ENCODE assay signal across 22 cellular contexts in the genomic region with DNA sequence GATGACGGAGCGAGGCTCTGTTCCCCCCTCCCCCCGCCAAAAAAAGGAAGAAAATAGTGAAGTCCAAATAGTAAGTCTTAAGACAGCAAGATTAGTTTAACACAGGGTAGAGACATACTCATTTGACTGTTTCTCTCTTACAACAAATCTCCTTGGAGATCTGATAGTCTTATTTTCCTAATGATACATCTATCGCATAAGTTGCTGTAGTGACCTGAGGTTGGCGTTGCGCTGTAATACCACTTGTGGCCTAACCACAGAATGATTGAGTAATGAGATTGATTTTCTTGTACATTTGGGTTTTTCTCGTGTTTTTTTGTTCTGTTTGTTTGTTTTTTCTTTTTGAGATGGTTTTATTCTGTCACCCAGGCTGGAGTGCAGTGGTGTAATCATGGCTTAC. TPM values are rescaled to one million over a fixed set of nuclear protein-coding genes. Genes with fewer than 3 reads are reported as not detected.
DNase-seq lines count a peak whose midpoint lies in the region; ATAC-seq, FAIRE-seq and TF ChIP-seq lines count a peak whose summit lies in the region.
"Had no signal": no experiment of that assay in that cellular context is flagged by ENCODE, and none has a peak within 500 bp of the region (broad histone marks: within the 10 kb centered on the region; RNA-seq: fewer than 3 reads in every experiment).

No MANE protein-coding gene starts in this region.

- ATAC-seq in activated CD4-positive, CD25-positive, alpha-beta regulatory T cell treated with anti-CD3 and anti-CD28 coated beads, Interleukin-2, amount 50 U/mL, for 24 hours: peak; percentile 17 to 36
- ATAC-seq in K562 (no peak), left ventricle myocardium superior (no peak)
- peak; percentile 56 for ATAC-seq in stimulated activated effector memory CD8-positive, alpha-beta T cell treated with anti-CD3 and anti-CD28 coated beads, Interleukin-12 subunit alpha, Interleukin-12 subunit beta, amount 100 ng/mL, for 72 hours
- ATAC-seq: PC-3, T-helper 17 cell had no signal

- no peaks in the 10 kb centered on the region for H3K9me3 Mint-ChIP-seq in stimulated activated effector memory CD8-positive, alpha-beta T cell treated with anti-CD3 and anti-CD28 coated beads, Interleukin-12 subunit alpha, Interleukin-12 subunit beta, amount 100 ng/mL, for 72 hours

- no peak overlapping the region for H3K4me3 Mint-ChIP-seq in stimulated activated effector memory CD8-positive, alpha-beta T cell treated with anti-CD3 and anti-CD28 coated beads, Interleukin-12 subunit alpha, Interleukin-12 subunit beta, amount 100 ng/mL, for 72 hours
- H3K4me3 Mint-ChIP-seq: T-helper 17 cell had no signal

- peaks cover 5% of the 10 kb centered on the region for H3K4me1 Mint-ChIP-seq in stimulated activated effector memory CD8-positive, alpha-beta T cell treated with anti-CD3 and anti-CD28 coated beads, Interleukin-12 subunit alpha, Interleukin-12 subunit beta, amount 100 ng/mL, for 72 hours
- H3K4me1 Mint-ChIP-seq: T-helper 17 cell had no signal

- no peak overlapping the region for H2AFZ ChIP-seq in K562 (ENCODE audit: low read depth, low read length)

- H3K79me2 ChIP-seq in K562 (ENCODE audit: control insufficient read depth, insufficient read depth, low read length): no peaks in the 10 kb centered on the region

- H3K27ac ChIP-seq in K562 (ENCODE audit: extremely low read depth, low read depth, low read length): no peak overlapping the region
- H3K27ac ChIP-seq: HL-60, left ventricle myocardium inferior, SJCRH30, WERI-Rb-1 had no signal

- H3K4me3 ChIP-seq in NB4 (ENCODE audit: low read depth, low read length) (no peak overlapping the region), K562 (no peak overlapping the region)
- H3K4me3 ChIP-seq: left ventricle myocardium inferior, SJCRH30 had no signal

- H3K9ac ChIP-seq in K562 (ENCODE audit: insufficient read depth in 1 of 2, low read depth in 2 of 2, low read length in 2 of 2): no peak overlapping the region

- no peaks in the 10 kb centered on the region; the same call in 1 of the 2 replicates for H4K20me1 ChIP-seq in K562 (replicated peaks; ENCODE audit: control insufficient read depth, insufficient read depth, low read length)

- peaks cover 66% of the 10 kb centered on the region; the same call in 2 of the 3 replicates for H3K36me3 ChIP-seq in K562 (ENCODE audit: control insufficient read depth, insufficient read depth, low read length)

- no peak overlapping the region for H3K4me2 ChIP-seq in K562 (ENCODE audit: insufficient read depth, low read length)

- no peak for TF ChIP-seq EP300 in K562 (IDR thresholded peaks at IDR 0.05; ENCODE audit: low read length)

- intact Hi-C loops in K562 (cut with micrococcal nuclease) (no loop called here), left ventricle myocardium superior (cut with micrococcal nuclease) (no loop called here)

- no peak for DNase-seq in activated CD4-positive, CD25-positive, alpha-beta regulatory T cell (lab: John Stamatoyannopoulos, UW)
- DNase-seq in NB4 (ENCODE audit: low read depth) (peak; percentile 41), K562 (ENCODE audit: extremely low read depth in 1 of 4, low spot score in 3 of 4) (no peak), left ventricle myocardium superior (no peak), NCI-H1092 (lab: John Stamatoyannopoulos, UW) (no peak)
- DNase-seq in stimulated activated effector memory CD8-positive, alpha-beta T cell treated with anti-CD3 and anti-CD28 coated beads, Interleukin-12 subunit alpha, Interleukin-12 subunit beta, amount 100 ng/mL, for 72 hours (ENCODE audit: low spot score in 2 of 2): no peak
- no peak for DNase-seq in stimulated activated CD8-positive, alpha-beta memory T cell treated with anti-CD3 and anti-CD28 coated beads, Interleukin-4, amount 100 ng/mL, for 48 hours
- DNase-seq: IMR-90; left ventricle myocardium inferior; MM.1S; NCI-H1930; NCI-H226; NCI-H774; PC-3; SJCRH30; stimulated activated CD4-positive, alpha-beta T cell treated with anti-CD3 and anti-CD28 coated beads, Interleukin-4, amount 100 ng/mL, for 1 hour; T-helper 17 cell; WERI-Rb-1 had no signal

- peaks cover 0 to 17% of the 10 kb centered on the region in 2 experiments; a peak in 4 of 5 replicates for H3K4me1 ChIP-seq in K562 (replicated peaks in 1 of 2; ENCODE audit: control insufficient read depth in 2 of 2, insufficient read depth in 2 of 2, low read length in 2 of 2)
- H3K4me1 ChIP-seq: left ventricle myocardium inferior, SJCRH30 had no signal

- 90% methylated on average over 7 of the region's 7 CpGs for WGBS in K562 (ENCODE audit: insufficient coverage, low coverage, missing lambda C conversion rate)

- H3K36me3 Mint-ChIP-seq in stimulated activated effector memory CD8-positive, alpha-beta T cell treated with anti-CD3 and anti-CD28 coated beads, Interleukin-12 subunit alpha, Interleukin-12 subunit beta, amount 100 ng/mL, for 72 hours: peaks cover 81% of the 10 kb centered on the region

- no TSS peak for BruUV-seq in K562 (replicated peaks; lab: Mats Ljungman, UMichigan)

- TF ChIP-seq POLR2A in NB4 (IDR thresholded peaks at IDR 0.05; ENCODE audit: extremely low read depth, insufficient read length): no peak
- no peak for TF ChIP-seq POLR2A in K562 (conservative IDR thresholded peaks at IDR 0.05)

- no peak for FAIRE-seq in K562 (lab: Jason Lieb, UNC)
- FAIRE-seq: bronchial epithelial cell, G401.6 had no signal

- no peak for TF ChIP-seq CTCF in NB4 (IDR thresholded peaks at IDR 0.05; ENCODE audit: low read depth, low read length)
- no peak for TF ChIP-seq CTCF in K562 (IDR thresholded peaks at IDR 0.05 in 2 of 3, conservative IDR thresholded peaks at IDR 0.05 in 1 of 3; ENCODE audit: insufficient read depth in 2 of 3, low read depth in 1 of 3, low read length in 3 of 3)

- no peaks in the 10 kb centered on the region for H3K27me3 ChIP-seq in K562 (ENCODE audit: control insufficient read depth in 2 of 2, insufficient read depth in 2 of 2, low read length in 2 of 2)
- H3K27me3 ChIP-seq: SJCRH30 had no signal

- CTCF ChIA-PET in K562 (lab: Yijun Ruan, JAX; ENCODE audit: low intra/inter-chr PET ratio): no interaction called here

- no peaks in the 10 kb centered on the region for H3K9me3 ChIP-seq in K562 (replicated peaks; ENCODE audit: control insufficient read depth, insufficient read depth, low read depth, low read length)
- H3K9me3 ChIP-seq: left ventricle myocardium inferior, SJCRH30 had no signal

- no peak for TF ChIP-seq RAD21 in K562 (CRISPR knock-in tag; conservative IDR thresholded peaks at IDR 0.05 in 1 of 2, IDR thresholded peaks at IDR 0.05 in 1 of 2)

- no peaks in the 10 kb centered on the region for H3K9me1 ChIP-seq in K562 (ENCODE audit: control insufficient read depth, insufficient read depth, low read length)

- POLR2A ChIA-PET in K562 (lab: Yijun Ruan, JAX): interaction anchor here (1.0 to 2.7 kb wide), 3 partner anchors 8 to 14 kb away, joined by 3 to 14 read pairs (median 3); no protein-coding TSS in a partner anchor

- H3K27ac Mint-ChIP-seq in stimulated activated effector memory CD8-positive, alpha-beta T cell treated with anti-CD3 and anti-CD28 coated beads, Interleukin-12 subunit alpha, Interleukin-12 subunit beta, amount 100 ng/mL, for 72 hours: no peak overlapping the region
- H3K27ac Mint-ChIP-seq: T-helper 17 cell had no signal

- in situ Hi-C loops in K562 (cut with MboI): no loop called here

TF ChIP-seq in K562, 482 proteins besides CTCF, POLR2A, EP300 and RAD21 (continues in another document):
- peak; percentile 31; the same call in 1 of the 2 replicates for TF ChIP-seq SUPT5H (IDR thresholded peaks at IDR 0.05)
- no peak for TF ChIP-seq RBM39 (optimal IDR thresholded peaks at IDR 0.05; ENCODE audit: low read depth, low read length)
- TF ChIP-seq NCOA6 (IDR thresholded peaks at IDR 0.05): no peak

RNA-seq across cellular contexts. Expression of a gene that starts 27.2 kb away (rescaled TPM):
- 114 and 265 TPM in 2 replicates for total RNA-seq in K562 (2011; cell fraction: chromatin; rRNA removed; ENCODE audit: low replicate concordance)
- 122 and 132 TPM in 2 replicates for total RNA-seq in K562 (2011; cell fraction: nucleolus; rRNA removed)
- total RNA-seq in K562 (2011; cell fraction: nucleoplasm; rRNA removed): 169 and 184 TPM in 2 replicates
- 93.1 and 99.0 TPM in 2 replicates for total RNA-seq in K562 (2014; rRNA removed)
- total RNA-seq in K562 (2014; rRNA removed; fragmentation: Illumina TruSeq; extraction: Trizol): 196 and 197 TPM in 2 replicates
- total RNA-seq in K562 (2015; rRNA removed; fragmentation: Illumina TruSeq; extraction: Trizol): 148 and 163 TPM in 2 replicates
- 134 and 148 TPM in 2 replicates for total RNA-seq in K562 (2021)
- polyA plus RNA-seq in K562 (2011; rRNA removed): 223 and 278 TPM in 2 replicates
- 68.0 and 101 TPM in 2 replicates for polyA plus RNA-seq in K562 (2011; cell fraction: cytosol; rRNA removed)
- 107 and 109 TPM in 2 replicates for polyA plus RNA-seq in K562 (2011; cell fraction: nucleus; rRNA removed)
- 173 and 180 TPM in 2 replicates for polyA plus RNA-seq in K562 (2012)
- 304 and 358 TPM in 2 replicates for polyA plus RNA-seq in K562 (2014; fragmentation: Illumina TruSeq; extraction: Trizol)
- polyA plus RNA-seq in K562 (2014; fragmentation: Nextera tagmentation; extraction: Ambion mirVana): 100 to 1,000 TPM; 204 to 222 TPM
- polyA plus RNA-seq in K562 (2014; rRNA removed): 188 and 200 TPM in 2 replicates
- polyA minus RNA-seq in K562 (2011; rRNA and poly(A)+ RNA removed): 90.9 and 99.1 TPM in 2 replicates
- 41.0 and 57.6 TPM in 2 replicates for polyA minus RNA-seq in K562 (2011; cell fraction: cytosol; rRNA and poly(A)+ RNA removed)
- polyA minus RNA-seq in K562 (2011; cell fraction: nucleus; rRNA and poly(A)+ RNA removed): 71.1 and 117 TPM in 2 replicates
- 131 TPM for total RNA-seq in left ventricle myocardium superior

RNA-seq across cellular contexts. Expression of a gene that starts 48.4 kb away (rescaled TPM):
- not detected in 2 replicates for total RNA-seq in K562 (2011; cell fraction: chromatin; rRNA removed; ENCODE audit: low replicate concordance)
- not detected in 2 replicates for total RNA-seq in K562 (2011; cell fraction: nucleolus; rRNA removed)
- not detected in 2 replicates for total RNA-seq in K562 (2011; cell fraction: nucleoplasm; rRNA removed)
- total RNA-seq in K562 (2014; rRNA removed): not detected in 2 replicates
- total RNA-seq in K562 (2014; rRNA removed; fragmentation: Illumina TruSeq; extraction: Trizol): not detected in 2 replicates
- not detected in 2 replicates for total RNA-seq in K562 (2015; rRNA removed; fragmentation: Illumina TruSeq; extraction: Trizol)
- total RNA-seq in K562 (2021): 0.31 and 0.98 TPM in 2 replicates
- polyA plus RNA-seq in K562 (2011; rRNA removed): not detected in 2 replicates
- polyA plus RNA-seq in K562 (2011; cell fraction: cytosol; rRNA removed): not detected in 2 replicates
- polyA plus RNA-seq in K562 (2011; cell fraction: nucleus; rRNA removed): not detected in 2 replicates
- not detected in 2 replicates for polyA plus RNA-seq in K562 (2012)
- not detected in 2 replicates for polyA plus RNA-seq in K562 (2014; fragmentation: Illumina TruSeq; extraction: Trizol)
- polyA plus RNA-seq in K562 (2014; fragmentation: Nextera tagmentation; extraction: Ambion mirVana): not detected
- polyA plus RNA-seq in K562 (2014; rRNA removed): 0.11 TPM in 1 of 2 replicates, not detected in the other
- not detected in 2 replicates for polyA minus RNA-seq in K562 (2011; rRNA and poly(A)+ RNA removed)
- polyA minus RNA-seq in K562 (2011; cell fraction: cytosol; rRNA and poly(A)+ RNA removed): not detected in 2 replicates
- polyA minus RNA-seq in K562 (2011; cell fraction: nucleus; rRNA and poly(A)+ RNA removed): 0.33 TPM in 1 of 2 replicates, not detected in the other
- 18.3 TPM for total RNA-seq in left ventricle myocardium superior

Comparison
In these comparisons a context has a peak if more than half of its experiments do, and no peak if none do; other contexts are left out.
1. ATAC-seq: peak in activated CD4-positive, CD25-positive, alpha-beta regulatory T cell treated with anti-CD3 and anti-CD28 coated beads, Interleukin-2, amount 50 U/mL, for 24 hours (2 of 2) and stimulated activated effector memory CD8-positive, alpha-beta T cell treated with anti-CD3 and anti-CD28 coated beads, Interleukin-12 subunit alpha, Interleukin-12 subunit beta, amount 100 ng/mL, for 72 hours (single experiment); none in K562 (single experiment) and left ventricle myocardium superior (single experiment).